8 cellular contexts compared by ENCODE assay signal in the genomic region with DNA sequence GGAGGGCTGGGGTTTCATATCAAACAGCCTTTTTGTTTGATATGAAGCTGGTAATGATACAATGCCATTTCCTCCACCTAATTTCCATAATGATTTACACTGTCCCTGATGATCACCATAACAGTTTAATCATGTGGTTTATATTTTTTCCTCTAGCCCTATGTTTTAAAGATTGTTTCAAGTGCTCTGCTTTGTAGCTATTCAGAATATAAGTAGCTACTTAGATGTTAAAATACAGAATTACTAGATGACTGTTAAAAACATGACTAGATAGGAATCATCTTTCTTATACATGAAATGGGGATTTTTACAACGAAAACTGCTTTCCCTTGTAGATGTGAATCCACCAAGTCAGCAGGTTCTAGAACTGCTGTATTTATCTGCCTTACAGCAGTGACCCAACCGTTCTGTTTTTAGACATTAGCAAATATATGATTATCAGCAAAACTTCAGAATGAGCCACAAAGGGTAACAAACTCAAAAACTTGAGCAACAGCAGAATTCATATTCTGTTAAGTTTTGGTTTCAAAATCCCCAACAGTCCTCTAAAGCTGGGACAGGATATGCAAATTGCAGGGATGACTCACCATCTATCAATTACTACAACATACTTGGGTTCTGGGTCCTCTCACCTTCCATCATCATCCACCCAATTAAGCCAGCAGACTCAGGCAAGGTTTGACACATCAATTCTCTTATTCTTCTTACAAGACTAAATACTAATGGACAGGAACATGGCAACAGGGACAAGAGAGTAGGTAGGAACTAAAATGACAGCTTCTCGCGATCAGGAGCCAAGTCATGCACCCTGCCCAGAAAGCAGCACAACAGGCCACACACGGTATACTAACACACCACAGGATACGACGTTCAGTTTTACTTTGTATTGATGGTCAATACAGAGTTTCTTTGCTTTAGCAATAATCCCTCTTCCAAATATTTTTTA.
DNase-seq lines count a peak whose midpoint lies in the region; ATAC-seq and TF ChIP-seq lines count a peak whose summit lies in the region.

No MANE protein-coding gene starts in this region.

- TF ChIP-seq POLR2A in breast epithelium (IDR thresholded peaks at IDR 0.05), result no peak

- DNase-seq in activated CD4-positive, alpha-beta T cell treated with anti-CD3 and anti-CD28 coated beads for 48 hours, result peak; percentile 50
- DNase-seq in activated CD4-positive, alpha-beta T cell treated with anti-CD3 and anti-CD28 coated beads, Interleukin-2, amount 50 U/mL, for 4 hours, result no peak
- DNase-seq in NAMALWA (ENCODE audit: low spot score) (peak; percentile 77), breast epithelium (ENCODE audit: low spot score in 2 of 2) (no peak), lower lobe of right lung (no peak), NCI-H146 treated with DMSO at 0.1 percent for 48 hours (lab: John Stamatoyannopoulos, UW; ENCODE audit: unreplicated experiment) (no peak), NCI-H774 (lab: John Stamatoyannopoulos, UW) (no peak)

- H3K36me3 ChIP-seq in breast epithelium (no peaks in the 10 kb centered on the region), lower lobe of right lung (no peaks in the 10 kb centered on the region)

- no peaks in the 10 kb centered on the region for H3K9me3 ChIP-seq in breast epithelium
- no peaks in the 10 kb centered on the region for H3K9me3 ChIP-seq in lower lobe of right lung

- intact Hi-C loops in breast epithelium (cut with DNase I; ENCODE audit: low total_unique reads), result no loop called here
- intact Hi-C loops in lower lobe of right lung (cut with DNase I), result no loop called here

- H3K27ac ChIP-seq in breast epithelium (peak overlapping the region; percentile 68 to 81), lower lobe of right lung (peak overlapping the region; percentile 37)

- H3K27me3 ChIP-seq in breast epithelium, result no peaks in the 10 kb centered on the region
- no peaks in the 10 kb centered on the region for H3K27me3 ChIP-seq in lower lobe of right lung (ENCODE audit: low read depth)

- no peak for TF ChIP-seq CTCF in breast epithelium (IDR thresholded peaks at IDR 0.05)
- no peak for TF ChIP-seq CTCF in lower lobe of right lung (IDR thresholded peaks at IDR 0.05)

- peak; percentile 83 for ATAC-seq in HG02588 (IDR thresholded peaks at IDR 0.05; ENCODE audit: unreplicated experiment)
- peak; percentile 51 to 78 for ATAC-seq in lower lobe of right lung

- H3K4me3 ChIP-seq in breast epithelium, result no peak overlapping the region
- no peak overlapping the region for H3K4me3 ChIP-seq in lower lobe of right lung

- H3K4me1 ChIP-seq in breast epithelium, result no peaks in the 10 kb centered on the region
- H3K4me1 ChIP-seq in lower lobe of right lung, result peaks cover 40% of the 10 kb centered on the region

Comparison
In these comparisons a context has a peak if more than half of its experiments do, and no peak if none do; other contexts are left out.
1. DNase-seq: peak in activated CD4-positive, alpha-beta T cell treated with anti-CD3 and anti-CD28 coated beads for 48 hours (single experiment) and NAMALWA (single experiment); none in activated CD4-positive, alpha-beta T cell treated with anti-CD3 and anti-CD28 coated beads, Interleukin-2, amount 50 U/mL, for 4 hours (0 of 2), breast epithelium (0 of 2), lower lobe of right lung (single experiment), NCI-H146 treated with DMSO at 0.1 percent for 48 hours (single experiment) and NCI-H774 (single experiment).